Comparison of ENCODE assay signal across 11 cellular contexts in genomic region chr12:1350055-1350933, GRCh38.
DNase-seq lines count a peak whose midpoint lies in the region; ATAC-seq and TF ChIP-seq lines count a peak whose summit lies in the region.
"Had no signal": no experiment of that assay in that cellular context is flagged by ENCODE, and none has a peak within 500 bp of the region (broad histone marks: within the 10 kb centered on the region; RNA-seq: fewer than 3 reads in every experiment).

No MANE protein-coding gene starts in this region.

- POLR2A ChIA-PET in RWPE1 (lab: Yijun Ruan, JAX; ENCODE audit: low non-redundant PET): no interaction called here

- CTCF ChIA-PET in RWPE1 (lab: Yijun Ruan, JAX): no interaction called here

- TF ChIP-seq CTCF in RWPE1 (conservative IDR thresholded peaks at IDR 0.05; ENCODE audit: low read depth): no peak
- no peak for TF ChIP-seq CTCF in osteocyte (IDR thresholded peaks at IDR 0.05)

- H3K4me1 Mint-ChIP-seq in osteocyte (ENCODE audit: unreplicated experiment): peaks cover 31% of the 10 kb centered on the region

- ATAC-seq in HG02623 (IDR thresholded peaks at IDR 0.05; ENCODE audit: unreplicated experiment): no peak
- ATAC-seq in GM19328 (IDR thresholded peaks at IDR 0.05; ENCODE audit: unreplicated experiment): no peak
- ATAC-seq: activated T-cell treated with anti-CD3 and anti-CD28 coated beads, Interleukin-2, amount 50 U/mL, for 4 hours; naive thymus-derived CD4-positive, alpha-beta T cell had no signal

- no peak overlapping the region for H3K27ac ChIP-seq in RWPE1

- no peaks in the 10 kb centered on the region for H3K9me3 Mint-ChIP-seq in osteocyte (ENCODE audit: unreplicated experiment)
- H3K9me3 Mint-ChIP-seq: activated T-cell treated with anti-CD3 and anti-CD28 coated beads, Interleukin-2, amount 50 U/mL, for 4 hours; naive thymus-derived CD4-positive, alpha-beta T cell had no signal

- DNase-seq in EH (ENCODE audit: low read depth) (peak; percentile 94), RWPE1 (ENCODE audit: low spot score) (peak; percentile 59), fibroblast of the conjunctiva (ENCODE audit: low read depth) (peak; percentile 28), osteocyte (ENCODE audit: extremely low spot score, unreplicated experiment) (no peak), NCI-H146 (lab: John Stamatoyannopoulos, UW) (no peak), NCI-H446 (lab: John Stamatoyannopoulos, UW) (no peak)
- DNase-seq: activated T-cell treated with anti-CD3 and anti-CD28 coated beads, Interleukin-2, amount 50 U/mL, for 4 hours; naive thymus-derived CD4-positive, alpha-beta T cell; NCI-H1417 treated with DMSO at 0.1 percent for 48 hours had no signal

- peak overlapping the region; percentile 84 for H3K27ac Mint-ChIP-seq in osteocyte (ENCODE audit: unreplicated experiment)
- H3K27ac Mint-ChIP-seq: naive thymus-derived CD4-positive, alpha-beta T cell had no signal

- H3K36me3 Mint-ChIP-seq in osteocyte (ENCODE audit: unreplicated experiment): peaks cover 3% of the 10 kb centered on the region

- H3K27me3 Mint-ChIP-seq in osteocyte (ENCODE audit: unreplicated experiment): no peaks in the 10 kb centered on the region
- H3K27me3 Mint-ChIP-seq: naive thymus-derived CD4-positive, alpha-beta T cell had no signal

- no peak overlapping the region for H3K4me3 Mint-ChIP-seq in osteocyte (ENCODE audit: unreplicated experiment)
- H3K4me3 Mint-ChIP-seq: activated T-cell treated with anti-CD3 and anti-CD28 coated beads, Interleukin-2, amount 50 U/mL, for 4 hours; naive thymus-derived CD4-positive, alpha-beta T cell had no signal

Comparison
In these comparisons a context has a peak if more than half of its experiments do, and no peak if none do; other contexts are left out.
1. DNase-seq: peak in EH (single experiment), RWPE1 (single experiment) and fibroblast of the conjunctiva (single experiment); none in osteocyte (single experiment), NCI-H146 (single experiment) and NCI-H446 (0 of 2).